In the genomic region with DNA sequence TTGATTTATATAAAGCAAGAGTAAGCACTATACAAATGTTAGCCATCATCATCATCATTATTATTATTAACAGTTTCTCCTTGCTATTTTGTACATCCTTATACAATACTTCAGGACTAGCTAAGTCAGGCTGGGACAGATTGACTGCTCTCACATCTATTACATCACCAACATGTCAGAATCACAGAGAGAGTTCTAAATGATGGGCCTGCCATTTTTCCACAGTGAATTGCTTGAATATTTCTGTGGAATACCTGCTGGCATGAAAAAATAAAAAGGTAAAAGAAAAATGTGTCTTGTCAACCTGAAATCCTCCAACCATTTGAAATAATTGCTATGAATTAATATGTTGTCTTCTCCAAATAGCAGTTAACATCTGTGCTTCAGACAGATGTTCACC, we compare ENCODE assay signal across 34 cellular contexts.
"Had no signal": no experiment of that assay in that cellular context is flagged by ENCODE, and none has a peak within 500 bp of the region (broad histone marks: within the 10 kb centered on the region; RNA-seq: fewer than 3 reads in every experiment).

No MANE protein-coding gene starts in this region.

- DNase-seq: Karpas-422, Kasumi-1, KG1, MG63, MM.1S, MV-4-11, NCI-H1048, NCI-H1092, NCI-H1092 treated with DMSO at 0.1 percent for 48 hours, NCI-H1105, NCI-H1105 treated with DMSO at 0.1 percent for 48 hours, NCI-H1417, NCI-H1417 treated with DMSO at 0.1 percent for 48 hours, NCI-H1436, NCI-H1436 treated with DMSO at 0.1 percent for 48 hours, NCI-H146, NCI-H1694, NCI-H1694 treated with DMSO at 0.1 percent for 48 hours, NCI-H187, NCI-H187 treated with DMSO at 0.1 percent for 48 hours, NCI-H1930, NCI-H2029, NCI-H2029 treated with DMSO at 0.1 percent for 48 hours, NCI-H2081, NCI-H2081 treated with DMSO at 0.1 percent for 48 hours, NCI-H2107, NCI-H2171, NCI-H2171 treated with DMSO at 0.1 percent for 48 hours, NCI-H2227 treated with DMSO at 0.1 percent for 48 hours, NCI-H226, NCI-H345, NCI-H446, NCI-H446 treated with DMSO at 0.1 percent for 48 hours had no signal

- H3K9me3 ChIP-seq: MG63 had no signal

- H3K9ac ChIP-seq: KMS-11 had no signal

- H3K4me2 ChIP-seq: KMS-11 had no signal

- H3K27ac ChIP-seq: KMS-11 had no signal

- H3K36me3 ChIP-seq: MG63 had no signal

- H3K4me3 ChIP-seq: MG63 had no signal

- H3K27me3 ChIP-seq: MG63 had no signal
